Comparison of ENCODE assay signal across 8 cellular contexts in genomic region chrX:49165901-49166881, GRCh38. TPM values are rescaled to one million over a fixed set of nuclear protein-coding genes. Genes with fewer than 3 reads are reported as not detected.
DNase-seq lines count a peak whose midpoint lies in the region; ATAC-seq, FAIRE-seq and TF ChIP-seq lines count a peak whose summit lies in the region.

No MANE protein-coding gene starts in this region.

- H3K4me3 ChIP-seq in keratinocyte (ENCODE audit: control insufficient read depth in 2 of 3, extremely low read depth in 1 of 3, insufficient read depth in 2 of 3, low read depth in 1 of 3, low read length in 3 of 3), result peak overlapping the region; percentile 4 to 77 (median 43)

- peak overlapping the region; percentile 95 to 99 (median 98) for H3K27ac Mint-ChIP-seq in CD14-positive monocyte

- dilution Hi-C loops in keratinocyte (cut with MboI; ENCODE audit: extremely low pct_ligation_motif_present, low sequenced_read_pairs), result no loop called here

- H3K4me1 ChIP-seq in keratinocyte (ENCODE audit: control insufficient read depth, extremely low read depth, insufficient read depth, low read length), result peaks cover 10% of the 10 kb centered on the region

- H3K9ac ChIP-seq in keratinocyte (ENCODE audit: control insufficient read depth, extremely low read depth, insufficient read depth, low read length), result peak overlapping the region; percentile 88

- H3K4me2 ChIP-seq in keratinocyte (ENCODE audit: control insufficient read depth, extremely low read depth, insufficient read depth, low read depth, low read length), result peak overlapping the region; percentile 83

- DNase-seq in CD14-positive monocyte (ENCODE audit: low spot score) (peak; percentile 91), NCI-H146 (lab: John Stamatoyannopoulos, UW) (peak; percentile 96), caudate nucleus (lab: John Stamatoyannopoulos, UW) (peak in 47 of 61 donors; percentile 2 to 92 (median 26)), keratinocyte (ENCODE audit: low read depth, low spot score) (peak; percentile 71)
- peak; percentile 37 for DNase-seq in activated CD4-positive, CD25-positive, alpha-beta regulatory T cell treated with anti-CD3 and anti-CD28 coated beads, Interleukin-2, amount 50 U/mL, for 16 hours (ENCODE audit: low read depth, low spot score)
- DNase-seq in stimulated activated CD4-positive, alpha-beta T cell treated with anti-CD3 and anti-CD28 coated beads, Interleukin-15, amount 100 ng/mL, for 24 hours, result peak; percentile 77

- no peaks in the 10 kb centered on the region for H3K9me1 ChIP-seq in keratinocyte (ENCODE audit: control insufficient read depth, extremely low read depth, insufficient read depth, low read length)

- no peaks in the 10 kb centered on the region for H3K27me3 ChIP-seq in keratinocyte (ENCODE audit: control insufficient read depth, extremely low read depth, insufficient read depth, low read length)

- peaks cover 0 to 41% (median 13%) of the 10 kb centered on the region in 7 donors for H3K9me3 Mint-ChIP-seq in CD14-positive monocyte

- H3K27ac ChIP-seq in caudate nucleus (ENCODE audit: low read depth, low read length) (peak overlapping the region; percentile 83), keratinocyte (ENCODE audit: control insufficient read depth, insufficient read depth, low read length) (peak overlapping the region; percentile 95)

- H4K20me1 ChIP-seq in keratinocyte (ENCODE audit: control insufficient read depth, extremely low read depth, insufficient read depth, low read length), result no peaks in the 10 kb centered on the region

- H3K9me3 ChIP-seq in keratinocyte (ENCODE audit: control insufficient read depth, low read depth, low read length), result no peaks in the 10 kb centered on the region

- peaks cover 0 to 4% (median 0%) of the 10 kb centered on the region in 3 donors for H3K27me3 Mint-ChIP-seq in CD14-positive monocyte (ENCODE audit: low read depth in 3 of 3)

- peak; percentile 32 for FAIRE-seq in keratinocyte (lab: Jason Lieb, UNC)

- peak overlapping the region; percentile 79 to 92 for H3K4me3 Mint-ChIP-seq in CD14-positive monocyte

- H2AFZ ChIP-seq in keratinocyte (ENCODE audit: control insufficient read depth, low read length), result no peak overlapping the region

- intact Hi-C loops in CD14-positive monocyte (cut with micrococcal nuclease), result no loop called here

- TF ChIP-seq CTCF in CD14-positive monocyte (IDR thresholded peaks at IDR 0.05) (peak; percentile 47), keratinocyte (optimal IDR thresholded peaks at IDR 0.05 in 1 of 3, IDR thresholded peaks at IDR 0.05 in 1 of 3, conservative IDR thresholded peaks at IDR 0.05 in 1 of 3; ENCODE audit: extremely low read depth in 1 of 3, insufficient read depth in 2 of 3, low read length in 3 of 3) (peak in 1 of 3 experiments; percentile 55)

- H3K79me2 ChIP-seq in keratinocyte (ENCODE audit: control insufficient read depth, insufficient read depth, low read length), result no peaks in the 10 kb centered on the region

- H3K36me3 Mint-ChIP-seq in CD14-positive monocyte, result no peaks in the 10 kb centered on the region

- no peaks in the 10 kb centered on the region for H3K36me3 ChIP-seq in keratinocyte (ENCODE audit: control insufficient read depth in 2 of 2, extremely low read depth in 1 of 2, insufficient read depth in 2 of 2, low read length in 2 of 2)

- ATAC-seq in GM21737 (IDR thresholded peaks at IDR 0.05; ENCODE audit: unreplicated experiment), result peak; percentile 34
- no peak for ATAC-seq in GM18870 (IDR thresholded peaks at IDR 0.05; ENCODE audit: unreplicated experiment)

- H3K4me1 Mint-ChIP-seq in CD14-positive monocyte, result peaks cover 53% of the 10 kb centered on the region

RNA-seq across cellular contexts. Expression of gene MAGIX, which starts 3.6 kb away (rescaled TPM):
- 1 to 10 TPM; 1.1 to 2.0 TPM for polyA plus RNA-seq in CD14-positive monocyte
- polyA plus RNA-seq in keratinocyte, result 0.51 to 0.62 TPM (median 0.59 TPM) in 3 replicates
- polyA plus RNA-seq in keratinocyte (2011; ENCODE audit: low read depth), result 0.46 TPM
- 0.29 and 0.77 TPM in 2 replicates for polyA plus RNA-seq in keratinocyte (2011; cell fraction: cytosol; rRNA removed)
- 0.53 and 0.69 TPM in 2 replicates for polyA plus RNA-seq in keratinocyte (2011; cell fraction: nucleus; rRNA removed)
- polyA plus RNA-seq in keratinocyte (2012; ENCODE audit: low replicate concordance), result 0.47 and 0.83 TPM in 2 replicates
- polyA minus RNA-seq in keratinocyte, result 0.20 to 0.40 TPM (median 0.22 TPM) in 3 replicates
- polyA minus RNA-seq in keratinocyte (2011; cell fraction: cytosol; rRNA and poly(A)+ RNA removed), result not detected
- 0.21 and 0.70 TPM in 2 replicates for polyA minus RNA-seq in keratinocyte (2011; cell fraction: nucleus; rRNA and poly(A)+ RNA removed)

RNA-seq across cellular contexts. Expression of gene PLP2, which starts 5.5 kb away (rescaled TPM):
- polyA plus RNA-seq in CD14-positive monocyte (100 to 1,000 TPM; 280 to 374 TPM), keratinocyte (284 to 488 TPM (median 358 TPM) in 3 replicates)
- 19.3 TPM for polyA plus RNA-seq in keratinocyte (2011; ENCODE audit: low read depth)
- 435 and 483 TPM in 2 replicates for polyA plus RNA-seq in keratinocyte (2011; cell fraction: cytosol; rRNA removed)
- polyA plus RNA-seq in keratinocyte (2011; cell fraction: nucleus; rRNA removed), result 270 and 305 TPM in 2 replicates
- 215 and 344 TPM in 2 replicates for polyA plus RNA-seq in keratinocyte (2012; ENCODE audit: low replicate concordance)
- polyA minus RNA-seq in keratinocyte, result 359 to 538 TPM (median 417 TPM) in 3 replicates
- polyA minus RNA-seq in keratinocyte (2011; cell fraction: cytosol; rRNA and poly(A)+ RNA removed), result 192 TPM
- polyA minus RNA-seq in keratinocyte (2011; cell fraction: nucleus; rRNA and poly(A)+ RNA removed), result 54.7 and 87.5 TPM in 2 replicates

RNA-seq across cellular contexts. Expression of gene PRICKLE3, which starts 20.0 kb away (rescaled TPM):
- polyA plus RNA-seq in CD14-positive monocyte (1 to 10 TPM; 4.4 to 5.4 TPM), keratinocyte (8.6 to 13.7 TPM (median 8.7 TPM) in 3 replicates)
- 6.1 TPM for polyA plus RNA-seq in keratinocyte (2011; ENCODE audit: low read depth)
- 7.6 and 13.4 TPM in 2 replicates for polyA plus RNA-seq in keratinocyte (2011; cell fraction: cytosol; rRNA removed)
- 21.8 and 27.4 TPM in 2 replicates for polyA plus RNA-seq in keratinocyte (2011; cell fraction: nucleus; rRNA removed)
- 18.0 and 18.8 TPM in 2 replicates for polyA plus RNA-seq in keratinocyte (2012; ENCODE audit: low replicate concordance)
- 8.8 to 43.9 TPM (median 9.4 TPM) in 3 replicates for polyA minus RNA-seq in keratinocyte
- 23.8 TPM for polyA minus RNA-seq in keratinocyte (2011; cell fraction: cytosol; rRNA and poly(A)+ RNA removed)
- 10.5 and 15.2 TPM in 2 replicates for polyA minus RNA-seq in keratinocyte (2011; cell fraction: nucleus; rRNA and poly(A)+ RNA removed)

RNA-seq across cellular contexts. Expression of gene SYP, which starts 33.8 kb away (rescaled TPM):
- under 1 TPM; 0.27 to 0.68 TPM for polyA plus RNA-seq in CD14-positive monocyte
- 0.07 to 0.23 TPM (median 0.13 TPM) in 3 replicates for polyA plus RNA-seq in keratinocyte
- not detected for polyA plus RNA-seq in keratinocyte (2011; ENCODE audit: low read depth)
- polyA plus RNA-seq in keratinocyte (2011; cell fraction: cytosol; rRNA removed), result 0.03 TPM in 1 of 2 replicates, not detected in the other
- 0.09 and 0.19 TPM in 2 replicates for polyA plus RNA-seq in keratinocyte (2011; cell fraction: nucleus; rRNA removed)
- 0.21 and 0.22 TPM in 2 replicates for polyA plus RNA-seq in keratinocyte (2012; ENCODE audit: low replicate concordance)
- polyA minus RNA-seq in keratinocyte, result 0.10 TPM in 2 of 3 replicates, not detected in the other
- polyA minus RNA-seq in keratinocyte (2011; cell fraction: cytosol; rRNA and poly(A)+ RNA removed), result not detected
- not detected in 2 replicates for polyA minus RNA-seq in keratinocyte (2011; cell fraction: nucleus; rRNA and poly(A)+ RNA removed)

RNA-seq across cellular contexts. Expression of gene GPKOW, which starts 42.7 kb away (rescaled TPM):
- polyA plus RNA-seq in CD14-positive monocyte (10 to 100 TPM; 18.1 to 23.1 TPM), keratinocyte (17.8 to 18.4 TPM (median 17.9 TPM) in 3 replicates)
- 17.7 TPM for polyA plus RNA-seq in keratinocyte (2011; ENCODE audit: low read depth)
- 12.7 and 16.9 TPM in 2 replicates for polyA plus RNA-seq in keratinocyte (2011; cell fraction: cytosol; rRNA removed)
- 19.0 and 21.3 TPM in 2 replicates for polyA plus RNA-seq in keratinocyte (2011; cell fraction: nucleus; rRNA removed)
- polyA plus RNA-seq in keratinocyte (2012; ENCODE audit: low replicate concordance), result 14.6 and 17.7 TPM in 2 replicates
- polyA minus RNA-seq in keratinocyte, result 8.8 to 9.6 TPM (median 9.0 TPM) in 3 replicates
- polyA minus RNA-seq in keratinocyte (2011; cell fraction: cytosol; rRNA and poly(A)+ RNA removed), result 14.2 TPM
- 6.5 and 7.5 TPM in 2 replicates for polyA minus RNA-seq in keratinocyte (2011; cell fraction: nucleus; rRNA and poly(A)+ RNA removed)

Comparison
In these comparisons a context has a peak if more than half of its experiments do, and no peak if none do; other contexts are left out.
1. DNase-seq: peak in every context shown above with its lines; median percentile 96 in NCI-H146; 91 in CD14-positive monocyte; 77 in stimulated activated CD4-positive, alpha-beta T cell treated with anti-CD3 and anti-CD28 coated beads, Interleukin-15, amount 100 ng/mL, for 24 hours; 71 in keratinocyte; 37 in activated CD4-positive, CD25-positive, alpha-beta regulatory T cell treated with anti-CD3 and anti-CD28 coated beads, Interleukin-2, amount 50 U/mL, for 16 hours; 26 in caudate nucleus.